In genomic region chr12:120367924-120368788, GRCh38 we compare ENCODE assay signal across 8 cellular contexts. TPM values are rescaled to one million over a fixed set of nuclear protein-coding genes. Genes with fewer than 3 reads are reported as not detected.
DNase-seq lines count a peak whose midpoint lies in the region; FAIRE-seq and TF ChIP-seq lines count a peak whose summit lies in the region.

No MANE protein-coding gene starts in this region.

- H3K27ac Mint-ChIP-seq in activated T-helper 2 cell treated with anti-CD3 and anti-CD28 coated beads, Interferon-gamma antibody, Interleukin-2, Interleukin-4, amounts not matched to agents 10 μg/mL and 5 μg/mL and 100 μg/mL, durations not matched to agents 14 hours and 24 hours and 36 hours: no peak overlapping the region

- H3K4me3 Mint-ChIP-seq in activated T-helper 2 cell treated with anti-CD3 and anti-CD28 coated beads, Interferon-gamma antibody, Interleukin-2, Interleukin-4, amounts not matched to agents 10 μg/mL and 5 μg/mL and 100 μg/mL, durations not matched to agents 14 hours and 24 hours and 36 hours (ENCODE audit: low read depth): peak overlapping the region; percentile 64

- H3K27ac ChIP-seq in HUES64 (ENCODE audit: low read depth, low read length): peak overlapping the region; percentile 55

- peaks cover 41% of the 10 kb centered on the region for H3K27me3 ChIP-seq in HUES64 (ENCODE audit: insufficient read depth, low read length)

- H3K4me3 ChIP-seq in HUES64 (ENCODE audit: low read length): peak overlapping the region; percentile 65

- peaks cover 74% of the 10 kb centered on the region for H3K27me3 Mint-ChIP-seq in activated T-helper 2 cell treated with anti-CD3 and anti-CD28 coated beads, Interferon-gamma antibody, Interleukin-2, Interleukin-4, amounts not matched to agents 10 μg/mL and 5 μg/mL and 100 μg/mL, durations not matched to agents 14 hours and 24 hours and 36 hours (ENCODE audit: low read depth)

- H3K36me3 ChIP-seq in HUES64 (ENCODE audit: insufficient read depth, low read length): peaks cover 33% of the 10 kb centered on the region

- H3K4me1 ChIP-seq in HUES64 (ENCODE audit: insufficient read depth, low read length): peaks cover 45% of the 10 kb centered on the region

- peaks cover 11% of the 10 kb centered on the region for H3K4me1 Mint-ChIP-seq in activated T-helper 2 cell treated with anti-CD3 and anti-CD28 coated beads, Interferon-gamma antibody, Interleukin-2, Interleukin-4, amounts not matched to agents 10 μg/mL and 5 μg/mL and 100 μg/mL, durations not matched to agents 14 hours and 24 hours and 36 hours (ENCODE audit: low read depth)

- WGBS in HUES64: under 1% methylated on average over 81 of the region's 86 CpGs

- H3K9ac ChIP-seq in HUES64 (ENCODE audit: low read depth, low read length): peak overlapping the region; percentile 81

- DNase-seq in activated T-helper 2 cell treated with anti-CD3 and anti-CD28 coated beads, Interferon-gamma antibody, Interleukin-2, Interleukin-4, amounts not matched to agents 10 μg/mL and 5 μg/mL and 100 μg/mL, durations not matched to agents 14 hours and 24 hours and 36 hours (ENCODE audit: low spot score): no peak
- DNase-seq in iPS-NIHi11 (ENCODE audit: low spot score): peak; percentile 37
- DNase-seq in stimulated activated CD4-positive, alpha-beta T cell treated with anti-CD3 and anti-CD28 coated beads, Interleukin-2, amount 100 ng/mL, for 24 hours: peak; percentile 50 to 62
- DNase-seq in DMS53 treated with DMSO at 0.1 percent for 48 hours (lab: John Stamatoyannopoulos, UW; ENCODE audit: unreplicated experiment): no peak
- DNase-seq in 8988T: no peak
- no peak for DNase-seq in glomerular visceral epithelial cell (ENCODE audit: extremely low spot score)
- no peak for DNase-seq in GM12892 (ENCODE audit: insufficient read length)

- no peaks in the 10 kb centered on the region for H3K9me3 ChIP-seq in HUES64 (ENCODE audit: insufficient read depth, low read depth, low read length)

- TF ChIP-seq POLR2A in GM12892 (IDR thresholded peaks at IDR 0.05; ENCODE audit: low read depth, low read length): no peak

- peaks cover 4% of the 10 kb centered on the region for H3K36me3 Mint-ChIP-seq in activated T-helper 2 cell treated with anti-CD3 and anti-CD28 coated beads, Interferon-gamma antibody, Interleukin-2, Interleukin-4, amounts not matched to agents 10 μg/mL and 5 μg/mL and 100 μg/mL, durations not matched to agents 14 hours and 24 hours and 36 hours (ENCODE audit: low read depth)

- no peak for FAIRE-seq in GM12892 (lab: Jason Lieb, UNC)

- no peaks in the 10 kb centered on the region for H3K9me3 Mint-ChIP-seq in activated T-helper 2 cell treated with anti-CD3 and anti-CD28 coated beads, Interferon-gamma antibody, Interleukin-2, Interleukin-4, amounts not matched to agents 10 μg/mL and 5 μg/mL and 100 μg/mL, durations not matched to agents 14 hours and 24 hours and 36 hours

- intact Hi-C loops in activated T-helper 2 cell treated with anti-CD3 and anti-CD28 coated beads, Interferon-gamma antibody, Interleukin-2, Interleukin-4, amounts not matched to agents 10 μg/mL and 5 μg/mL and 100 μg/mL, durations not matched to agents 14 hours and 24 hours and 36 hours (cut with micrococcal nuclease): no loop called here

RNA-seq across cellular contexts. Expression of gene MSI1, which starts 0.8 kb away (rescaled TPM):
- polyA plus RNA-seq in HUES64 (2013, experiment 1 of 2): 27.8 TPM
- polyA plus RNA-seq in HUES64 (2013, experiment 2 of 2): 32.8 TPM
- total RNA-seq in activated T-helper 2 cell treated with anti-CD3 and anti-CD28 coated beads, Interferon-gamma antibody, Interleukin-2, Interleukin-4, amounts not matched to agents 10 μg/mL and 5 μg/mL and 100 μg/mL, durations not matched to agents 14 hours and 24 hours and 36 hours: 1.4 and 3.5 TPM in 2 replicates
- polyA plus RNA-seq in GM12892 (2012; ENCODE audit: missing spikeins): not detected

RNA-seq across cellular contexts. Expression of gene PLA2G1B, which starts 40.6 kb away (rescaled TPM):
- not detected for polyA plus RNA-seq in HUES64 (2013, experiment 1 of 2)
- not detected for polyA plus RNA-seq in HUES64 (2013, experiment 2 of 2)
- not detected in 2 replicates for total RNA-seq in activated T-helper 2 cell treated with anti-CD3 and anti-CD28 coated beads, Interferon-gamma antibody, Interleukin-2, Interleukin-4, amounts not matched to agents 10 μg/mL and 5 μg/mL and 100 μg/mL, durations not matched to agents 14 hours and 24 hours and 36 hours
- polyA plus RNA-seq in GM12892 (2012; ENCODE audit: missing spikeins): not detected

Comparison
In these comparisons a context has a peak if more than half of its experiments do, and no peak if none do; other contexts are left out.
1. DNase-seq: peak in iPS-NIHi11 (single experiment) and stimulated activated CD4-positive, alpha-beta T cell treated with anti-CD3 and anti-CD28 coated beads, Interleukin-2, amount 100 ng/mL, for 24 hours (2 of 2); none in activated T-helper 2 cell treated with anti-CD3 and anti-CD28 coated beads, Interferon-gamma antibody, Interleukin-2, Interleukin-4, amounts not matched to agents 10 μg/mL and 5 μg/mL and 100 μg/mL, durations not matched to agents 14 hours and 24 hours and 36 hours (single experiment), DMS53 treated with DMSO at 0.1 percent for 48 hours (single experiment), 8988T (single experiment), glomerular visceral epithelial cell (single experiment) and GM12892 (single experiment).